ENCODE assay signal across 24 cellular contexts in genomic region chr10:71259282-71259681, GRCh38. TPM values are rescaled to one million over a fixed set of nuclear protein-coding genes. Genes with fewer than 3 reads are reported as not detected.
DNase-seq lines count a peak whose midpoint lies in the region; ATAC-seq, FAIRE-seq and TF ChIP-seq lines count a peak whose summit lies in the region.
"Had no signal": no experiment of that assay in that cellular context is flagged by ENCODE, and none has a peak within 500 bp of the region (broad histone marks: within the 10 kb centered on the region; RNA-seq: fewer than 3 reads in every experiment).

No MANE protein-coding gene starts in this region.

- H3K79me2 ChIP-seq in ACC112 (ENCODE audit: control insufficient read depth, insufficient read depth, low read length, unreplicated experiment) (no peaks in the 10 kb centered on the region), neural progenitor cell (ENCODE audit: low read depth) (no peaks in the 10 kb centered on the region)

- H3K4me2 ChIP-seq in neural progenitor cell: peak overlapping the region; percentile 36

- H3K27ac Mint-ChIP-seq in HFFc6 (peak overlapping the region; percentile 89; the same call in 1 of the 2 replicates), endothelial cell (ENCODE audit: unreplicated experiment) (peak overlapping the region; percentile 77), neural progenitor cell (peak overlapping the region; percentile 50)
- H3K27ac Mint-ChIP-seq: activated CD8-positive, alpha-beta T cell treated with anti-CD3 and anti-CD28 coated beads, Interleukin-2, amount 10 ng/mL, durations not matched to agents 7 days and 5 days; CD8-positive, alpha-beta T cell; dendritic cell treated with granulocyte-macrophage colony-stimulating factor and Interleukin-4, amounts not matched to agents 40 ng/mL and 50 ng/mL, for 4 days had no signal

- H3K27me3 ChIP-seq in ACC112 (ENCODE audit: insufficient read depth, low read length) (no peaks in the 10 kb centered on the region), neural progenitor cell (no peaks in the 10 kb centered on the region), pancreas (no peaks in the 10 kb centered on the region)
- H3K27me3 ChIP-seq: stomach had no signal

- H3K4me3 Mint-ChIP-seq in HFFc6 (0 out of 2 replicates have a peak overlapping the region, but pooled peaks have one; percentile 13), endothelial cell (ENCODE audit: unreplicated experiment) (no peak overlapping the region), neural progenitor cell (no peak overlapping the region)
- H3K4me3 Mint-ChIP-seq: activated CD8-positive, alpha-beta T cell treated with anti-CD3 and anti-CD28 coated beads, Interleukin-2, amount 10 ng/mL, durations not matched to agents 7 days and 5 days; CD8-positive, alpha-beta T cell; dendritic cell treated with granulocyte-macrophage colony-stimulating factor and Interleukin-4, amounts not matched to agents 40 ng/mL and 50 ng/mL, for 4 days had no signal

- H3K27ac ChIP-seq in ACC112 (ENCODE audit: low read depth, low read length): peak overlapping the region; percentile 73
- no peak overlapping the region for H3K27ac ChIP-seq in neural progenitor cell
- no peak overlapping the region for H3K27ac ChIP-seq in pancreas

- H3K4me1 Mint-ChIP-seq in HFFc6 (ENCODE audit: low read depth) (peaks cover 46% of the 10 kb centered on the region), endothelial cell (ENCODE audit: unreplicated experiment) (peaks cover 85% of the 10 kb centered on the region), neural progenitor cell (peaks cover 60% of the 10 kb centered on the region)

- intact Hi-C loops in pancreas (cut with DNase I): no loop called here

- DNase-seq in HFFc6: no peak
- DNase-seq in endothelial cell (ENCODE audit: low spot score): no peak
- no peak for DNase-seq in neural progenitor cell (ENCODE audit: low spot score)
- no peak for DNase-seq in retina
- DNase-seq in NCI-H345 (lab: John Stamatoyannopoulos, UW): no peak
- DNase-seq in pancreas: no peak
- DNase-seq: activated CD4-positive, alpha-beta T cell treated with anti-CD3 and anti-CD28 coated beads for 1 hour; activated CD8-positive, alpha-beta T cell treated with anti-CD3 and anti-CD28 coated beads, Interleukin-2, amount 10 ng/mL, durations not matched to agents 7 days and 5 days; activated gamma-delta T cell treated with Interleukin-2 at 50 U/mL for 16 hours; CD8-positive, alpha-beta T cell; GF-D8; HCEC 1CT; MM.1S; NCI-H1436 treated with DMSO at 0.1 percent for 48 hours; NCI-H2171; NCI-H526 treated with DMSO at 0.1 percent for 48 hours; occipital lobe; stomach had no signal

- H3K27me3 Mint-ChIP-seq in HFFc6 (ENCODE audit: insufficient read depth) (no peaks in the 10 kb centered on the region), endothelial cell (ENCODE audit: unreplicated experiment) (peaks cover 36% of the 10 kb centered on the region), neural progenitor cell (ENCODE audit: insufficient read depth, low read depth) (peaks cover 9% of the 10 kb centered on the region)

- H3K4me3 ChIP-seq in ACC112 (ENCODE audit: low read depth, low read length) (no peak overlapping the region), neural progenitor cell (no peak overlapping the region), pancreas (no peak overlapping the region)
- H3K4me3 ChIP-seq: mucosa of descending colon, stomach had no signal

- FAIRE-seq in pancreas (lab: Jason Lieb, UNC): no peak
- FAIRE-seq: endothelial cell of umbilical vein had no signal

- H3K9me3 ChIP-seq in neural progenitor cell (ENCODE audit: low read depth) (no peaks in the 10 kb centered on the region), pancreas (no peaks in the 10 kb centered on the region)
- H3K9me3 ChIP-seq: mucosa of descending colon, stomach had no signal

- H3K9me3 Mint-ChIP-seq in HFFc6 (no peaks in the 10 kb centered on the region), endothelial cell (ENCODE audit: unreplicated experiment) (no peaks in the 10 kb centered on the region), neural progenitor cell (no peaks in the 10 kb centered on the region)
- H3K9me3 Mint-ChIP-seq: CD8-positive, alpha-beta T cell; dendritic cell treated with granulocyte-macrophage colony-stimulating factor and Interleukin-4, amounts not matched to agents 40 ng/mL and 50 ng/mL, for 4 days had no signal

- ATAC-seq in activated CD4-positive, CD25-positive, alpha-beta regulatory T cell treated with anti-CD3 and anti-CD28 coated beads, Interleukin-2, amount 50 U/mL, for 24 hours: no peak
- no peak for ATAC-seq in pancreas
- ATAC-seq: activated CD8-positive, alpha-beta T cell treated with anti-CD3 and anti-CD28 coated beads, Interleukin-2, amount 10 ng/mL, durations not matched to agents 7 days and 5 days; CD8-positive, alpha-beta T cell; left lobe of liver; mucosa of descending colon had no signal

- H4K20me1 ChIP-seq in neural progenitor cell (ENCODE audit: low read depth): peaks cover 8% of the 10 kb centered on the region

- peaks cover 31% of the 10 kb centered on the region for H3F3A ChIP-seq in neural progenitor cell (ENCODE audit: low read depth)

- no peak overlapping the region for H3K9ac ChIP-seq in neural progenitor cell

- H3K4me1 ChIP-seq in ACC112 (ENCODE audit: control insufficient read depth, insufficient read depth, low read length, unreplicated experiment) (peaks cover 42% of the 10 kb centered on the region), neural progenitor cell (peaks cover 59% of the 10 kb centered on the region), pancreas (no peaks in the 10 kb centered on the region)

- no peak overlapping the region for H2AFZ ChIP-seq in ACC112 (ENCODE audit: low read length, unreplicated experiment)
- no peak overlapping the region for H2AFZ ChIP-seq in neural progenitor cell (replicated peaks)

- WGBS in pancreas, 2 donors: 88 to 89% methylated on average over 7 of the region's 7 CpGs

- no peaks in the 10 kb centered on the region for H3K36me3 Mint-ChIP-seq in HFFc6 (ENCODE audit: low read depth)
- H3K36me3 Mint-ChIP-seq in endothelial cell (ENCODE audit: low read depth, unreplicated experiment): peaks cover 6% of the 10 kb centered on the region
- H3K36me3 Mint-ChIP-seq in neural progenitor cell: no peaks in the 10 kb centered on the region
- H3K36me3 Mint-ChIP-seq: CD8-positive, alpha-beta T cell had no signal

- no peak for TF ChIP-seq CTCF in HFFc6 (IDR thresholded peaks at IDR 0.05)
- TF ChIP-seq CTCF in endothelial cell (IDR thresholded peaks at IDR 0.05; ENCODE audit: unreplicated experiment): no peak
- no peak for TF ChIP-seq CTCF in neural progenitor cell (IDR thresholded peaks at IDR 0.05)
- no peak for TF ChIP-seq CTCF in pancreas (IDR thresholded peaks at IDR 0.05)

- H3K36me3 ChIP-seq in ACC112 (ENCODE audit: insufficient read depth, low read length) (no peaks in the 10 kb centered on the region), neural progenitor cell (no peaks in the 10 kb centered on the region), pancreas (no peaks in the 10 kb centered on the region)
- H3K36me3 ChIP-seq: stomach had no signal

RNA-seq across cellular contexts. Expression of gene UNC5B, which starts 46.9 kb away (rescaled TPM):
- 10 to 100 TPM in 1 of 6 experiments, 1 to 10 TPM in 5; 5.2 to 11.6 (median 5.7) TPM for total RNA-seq in HFFc6 (2021; fragmentation: NEBNext Ultra II Directional; extraction: Animal tissue kit (Norgen Biotek cat#: 25700))
- total RNA-seq in endothelial cell (ENCODE audit: unreplicated experiment): 231 TPM
- total RNA-seq in neural progenitor cell (ENCODE audit: low replicate concordance): 3.3 and 9.2 TPM in 2 replicates
- 1 to 10 TPM; 2.8 to 7.7 (median 4.4) TPM for total RNA-seq in pancreas
- polyA plus RNA-seq in pancreas: 1 to 10 TPM; 2.4 to 4.8 TPM

RNA-seq across cellular contexts. Expression of gene SLC29A3, which starts 59.8 kb away (rescaled TPM):
- 1 to 10 TPM; 2.1 to 4.4 (median 2.7) TPM for total RNA-seq in HFFc6 (2021; fragmentation: NEBNext Ultra II Directional; extraction: Animal tissue kit (Norgen Biotek cat#: 25700))
- total RNA-seq in endothelial cell (ENCODE audit: unreplicated experiment): 11.7 TPM
- total RNA-seq in neural progenitor cell (ENCODE audit: low replicate concordance): 2.5 and 9.0 TPM in 2 replicates
- total RNA-seq in pancreas: 1 to 10 TPM; 2.2 to 7.0 (median 3.6) TPM
- polyA plus RNA-seq in pancreas: 1 to 10 TPM; 2.4 to 2.8 TPM

Comparison
In these comparisons a context has a peak if more than half of its experiments do, and no peak if none do; other contexts are left out.
1. RNA of gene UNC5B, which starts 46.9 kb away (total RNA-seq): 231 TPM in endothelial cell (single experiment); 5.2 to 11.6 TPM in HFFc6, 2.8 to 7.7 TPM in pancreas and 3.3 to 9.2 TPM in neural progenitor cell; every median in the first group is over 10 times any median in the second.
2. Peak in every context shown above with its lines, with median percentiles within 50 percentile points of each other: H3K27ac Mint-ChIP-seq.